Comparison of ENCODE assay signal across 11 cellular contexts in the genomic region with DNA sequence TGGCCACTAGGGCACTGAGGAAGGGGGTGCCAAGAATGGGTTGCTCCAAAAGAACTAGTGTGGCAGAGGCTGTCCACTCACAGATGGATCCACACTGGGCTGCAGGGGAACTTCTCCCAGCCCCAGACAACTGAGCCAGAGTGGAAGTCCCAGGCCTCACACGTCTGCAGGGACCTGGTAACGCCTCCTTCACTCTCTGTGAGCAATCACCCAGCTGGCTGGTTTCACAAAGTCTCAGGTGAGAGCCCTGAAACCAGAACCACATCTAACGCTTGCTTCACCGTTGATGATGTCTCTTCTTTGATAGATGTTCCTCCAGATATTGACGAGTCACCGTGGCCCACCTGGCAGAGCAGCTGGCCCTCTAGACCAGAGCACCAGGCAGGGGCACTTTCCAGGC. TPM values are rescaled to one million over a fixed set of nuclear protein-coding genes. Genes with fewer than 3 reads are reported as not detected.
DNase-seq lines count a peak whose midpoint lies in the region; ATAC-seq and TF ChIP-seq lines count a peak whose summit lies in the region.
"Not testable (repeated sequence)": the region's sequence is repeated elsewhere in the genome, so short reads cannot be mapped to it uniquely, and the experiment has no call there.
"Had no signal": no experiment of that assay in that cellular context is flagged by ENCODE, and none has a peak within 500 bp of the region (broad histone marks: within the 10 kb centered on the region; RNA-seq: fewer than 3 reads in every experiment).

No MANE protein-coding gene starts in this region.

- not testable (repeated sequence) for H3K36me3 Mint-ChIP-seq in activated CD4-positive, alpha-beta T cell treated with anti-CD3 and anti-CD28 coated beads, Interleukin-2, amount 10 ng/mL, durations not matched to agents 24 days and 14 days (ENCODE audit: low read depth); activated T-cell treated with anti-CD3 and anti-CD28 coated beads, Interleukin-2, amount 50 U/mL, for 24 hours (ENCODE audit: low read depth); activated naive CD4-positive, alpha-beta T cell treated with anti-CD3 and anti-CD28 coated beads, Interleukin-2, amount 50 U/mL, for 72 hours; osteocyte (ENCODE audit: unreplicated experiment)

- not testable (repeated sequence) for H3K4me3 Mint-ChIP-seq in activated CD4-positive, alpha-beta T cell treated with anti-CD3 and anti-CD28 coated beads, Interleukin-2, amount 10 ng/mL, durations not matched to agents 24 days and 14 days; activated T-cell treated with anti-CD3 and anti-CD28 coated beads, Interleukin-2, amount 50 U/mL, for 24 hours; osteocyte (ENCODE audit: unreplicated experiment)

- DNase-seq in Jurkat, Clone E6-1 (ENCODE audit: low read depth, low spot score), result peak; percentile 82
- peak; percentile 60 for DNase-seq in activated CD4-positive, alpha-beta T cell treated with anti-CD3 and anti-CD28 coated beads, Interleukin-2, amount 10 ng/mL, durations not matched to agents 24 days and 14 days
- peak; percentile 42 for DNase-seq in activated T-cell treated with anti-CD3 and anti-CD28 coated beads, Interleukin-2, amount 50 U/mL, for 24 hours
- peak in 1 of 2 donors; percentile 42 for DNase-seq in activated naive CD4-positive, alpha-beta T cell treated with anti-CD3 and anti-CD28 coated beads, Interleukin-2, amount 50 U/mL, for 72 hours (ENCODE audit: low spot score in 2 of 2)
- peak; percentile 56 for DNase-seq in osteocyte (ENCODE audit: extremely low spot score, unreplicated experiment)
- DNase-seq in stimulated activated naive CD8-positive, alpha-beta T cell treated with anti-CD3 and anti-CD28 coated beads, Interleukin-15, Interleukin-2, amounts not matched to agents 100 U/mL and 50 U/mL, for 24 hours, result not testable (repeated sequence)

- not testable (repeated sequence) for H3K27ac Mint-ChIP-seq in activated CD4-positive, alpha-beta T cell treated with anti-CD3 and anti-CD28 coated beads, Interleukin-2, amount 10 ng/mL, durations not matched to agents 24 days and 14 days; activated T-cell treated with anti-CD3 and anti-CD28 coated beads, Interleukin-2, amount 50 U/mL, for 24 hours; osteocyte (ENCODE audit: unreplicated experiment)
- H3K27ac Mint-ChIP-seq in activated naive CD4-positive, alpha-beta T cell treated with anti-CD3 and anti-CD28 coated beads, Interleukin-2, amount 50 U/mL, for 72 hours, result peak overlapping the region in 1 of 2 donors; percentile 81

- not testable (repeated sequence) for H3K27me3 Mint-ChIP-seq in activated CD4-positive, alpha-beta T cell treated with anti-CD3 and anti-CD28 coated beads, Interleukin-2, amount 10 ng/mL, durations not matched to agents 24 days and 14 days; activated T-cell treated with anti-CD3 and anti-CD28 coated beads, Interleukin-2, amount 50 U/mL, for 24 hours
- peaks cover 44% of the 10 kb centered on the region for H3K27me3 Mint-ChIP-seq in osteocyte (ENCODE audit: unreplicated experiment)

- not testable (repeated sequence) for H3K9me3 Mint-ChIP-seq in activated CD4-positive, alpha-beta T cell treated with anti-CD3 and anti-CD28 coated beads, Interleukin-2, amount 10 ng/mL, durations not matched to agents 24 days and 14 days; activated T-cell treated with anti-CD3 and anti-CD28 coated beads, Interleukin-2, amount 50 U/mL, for 24 hours; activated naive CD4-positive, alpha-beta T cell treated with anti-CD3 and anti-CD28 coated beads, Interleukin-2, amount 50 U/mL, for 72 hours; osteocyte (ENCODE audit: unreplicated experiment)

- not testable (repeated sequence) for H3K4me3 ChIP-seq in Jurkat, Clone E6-1 (ENCODE audit: low read length)

- peak; percentile 75 for ATAC-seq in GM19025 (IDR thresholded peaks at IDR 0.05; ENCODE audit: low read depth, unreplicated experiment)
- ATAC-seq in activated naive CD4-positive, alpha-beta T cell treated with anti-CD3 and anti-CD28 coated beads, Interleukin-2, amount 50 U/mL, for 72 hours, result peak; percentile 96 to 99
- peak; percentile 61 for ATAC-seq in stimulated activated naive CD8-positive, alpha-beta T cell treated with anti-CD3 and anti-CD28 coated beads, Interleukin-15, Interleukin-2, amounts not matched to agents 100 U/mL and 50 U/mL, for 24 hours

- peak; percentile 9 for TF ChIP-seq CTCF in GM12873 (IDR thresholded peaks at IDR 0.05; ENCODE audit: insufficient read depth, low read depth, low read length, missing control alignments)
- TF ChIP-seq CTCF in osteocyte (IDR thresholded peaks at IDR 0.05), result not testable (repeated sequence)

- not testable (repeated sequence) for H3K4me1 Mint-ChIP-seq in activated CD4-positive, alpha-beta T cell treated with anti-CD3 and anti-CD28 coated beads, Interleukin-2, amount 10 ng/mL, durations not matched to agents 24 days and 14 days; activated T-cell treated with anti-CD3 and anti-CD28 coated beads, Interleukin-2, amount 50 U/mL, for 24 hours (ENCODE audit: low read depth); osteocyte (ENCODE audit: unreplicated experiment)

- intact Hi-C loops in activated CD4-positive, alpha-beta T cell treated with anti-CD3 and anti-CD28 coated beads, Interleukin-2, amount 10 ng/mL, durations not matched to agents 24 days and 14 days (cut with micrococcal nuclease), result not testable (repeated sequence)

RNA-seq across cellular contexts. Expression of a gene that starts 35.5 kb away (rescaled TPM):
- polyA plus RNA-seq in Jurkat, Clone E6-1 (2012; ENCODE audit: insufficient read depth, insufficient read length), result not detected
- not detected in 2 replicates for total RNA-seq in activated CD4-positive, alpha-beta T cell treated with anti-CD3 and anti-CD28 coated beads, Interleukin-2, amount 10 ng/mL, durations not matched to agents 24 days and 14 days
- not detected for total RNA-seq in activated naive CD4-positive, alpha-beta T cell treated with anti-CD3 and anti-CD28 coated beads, Interleukin-2, amount 50 U/mL, for 72 hours
- total RNA-seq in osteocyte, result not detected in 2 replicates
- total RNA-seq: A673, HT1080, M059J had no signal

RNA-seq across cellular contexts. Expression of a gene that starts 51.9 kb away (rescaled TPM):
- polyA plus RNA-seq in Jurkat, Clone E6-1 (2012; ENCODE audit: insufficient read depth, insufficient read length), result not detected
- total RNA-seq in activated CD4-positive, alpha-beta T cell treated with anti-CD3 and anti-CD28 coated beads, Interleukin-2, amount 10 ng/mL, durations not matched to agents 24 days and 14 days, result 0.19 TPM in 1 of 2 replicates, not detected in the other
- 1 to 10 TPM in 1 of 2 donors, under 1 TPM in 1; 0.84 to 1.0 TPM for total RNA-seq in activated naive CD4-positive, alpha-beta T cell treated with anti-CD3 and anti-CD28 coated beads, Interleukin-2, amount 50 U/mL, for 72 hours
- not detected in 2 replicates for total RNA-seq in osteocyte
- total RNA-seq: A673, HT1080 had no signal

RNA-seq across cellular contexts. Expression of a gene that starts 59.6 kb away (rescaled TPM):
- polyA plus RNA-seq in Jurkat, Clone E6-1 (2012; ENCODE audit: insufficient read depth, insufficient read length), result 1.6 TPM
- 0.47 and 0.99 TPM in 2 replicates for total RNA-seq in activated CD4-positive, alpha-beta T cell treated with anti-CD3 and anti-CD28 coated beads, Interleukin-2, amount 10 ng/mL, durations not matched to agents 24 days and 14 days
- 1 to 10 TPM; 2.0 to 8.1 TPM for total RNA-seq in activated naive CD4-positive, alpha-beta T cell treated with anti-CD3 and anti-CD28 coated beads, Interleukin-2, amount 50 U/mL, for 72 hours
- 0.99 and 1.4 TPM in 2 replicates for total RNA-seq in osteocyte
